Comparison of ENCODE assay signal across 1 cellular context in the genomic region with DNA sequence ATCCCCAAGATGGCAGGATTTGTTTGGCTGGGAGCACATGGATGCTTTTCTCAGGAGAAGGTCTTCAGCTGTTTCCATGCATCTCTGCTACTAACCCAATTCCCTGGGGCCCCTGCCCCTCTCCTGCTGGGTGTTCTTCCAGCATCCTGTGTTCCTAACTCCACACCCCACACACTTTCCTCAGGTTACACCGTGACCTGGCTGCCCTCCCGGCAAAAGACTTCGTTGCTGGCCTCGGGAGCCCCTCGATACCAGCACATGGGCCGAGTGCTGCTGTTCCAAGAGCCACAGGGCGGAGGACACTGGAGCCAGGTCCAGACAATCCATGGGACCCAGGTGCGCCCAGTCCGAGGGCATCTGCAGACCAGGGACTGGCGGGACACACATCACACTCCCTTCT.
TF ChIP-seq lines count a peak whose summit lies in the region.

No MANE protein-coding gene starts in this region.

TF ChIP-seq in GM23338, 12 proteins besides CTCF, POLR2A, EP300 and RAD21:
- TF ChIP-seq, protein P1, sequence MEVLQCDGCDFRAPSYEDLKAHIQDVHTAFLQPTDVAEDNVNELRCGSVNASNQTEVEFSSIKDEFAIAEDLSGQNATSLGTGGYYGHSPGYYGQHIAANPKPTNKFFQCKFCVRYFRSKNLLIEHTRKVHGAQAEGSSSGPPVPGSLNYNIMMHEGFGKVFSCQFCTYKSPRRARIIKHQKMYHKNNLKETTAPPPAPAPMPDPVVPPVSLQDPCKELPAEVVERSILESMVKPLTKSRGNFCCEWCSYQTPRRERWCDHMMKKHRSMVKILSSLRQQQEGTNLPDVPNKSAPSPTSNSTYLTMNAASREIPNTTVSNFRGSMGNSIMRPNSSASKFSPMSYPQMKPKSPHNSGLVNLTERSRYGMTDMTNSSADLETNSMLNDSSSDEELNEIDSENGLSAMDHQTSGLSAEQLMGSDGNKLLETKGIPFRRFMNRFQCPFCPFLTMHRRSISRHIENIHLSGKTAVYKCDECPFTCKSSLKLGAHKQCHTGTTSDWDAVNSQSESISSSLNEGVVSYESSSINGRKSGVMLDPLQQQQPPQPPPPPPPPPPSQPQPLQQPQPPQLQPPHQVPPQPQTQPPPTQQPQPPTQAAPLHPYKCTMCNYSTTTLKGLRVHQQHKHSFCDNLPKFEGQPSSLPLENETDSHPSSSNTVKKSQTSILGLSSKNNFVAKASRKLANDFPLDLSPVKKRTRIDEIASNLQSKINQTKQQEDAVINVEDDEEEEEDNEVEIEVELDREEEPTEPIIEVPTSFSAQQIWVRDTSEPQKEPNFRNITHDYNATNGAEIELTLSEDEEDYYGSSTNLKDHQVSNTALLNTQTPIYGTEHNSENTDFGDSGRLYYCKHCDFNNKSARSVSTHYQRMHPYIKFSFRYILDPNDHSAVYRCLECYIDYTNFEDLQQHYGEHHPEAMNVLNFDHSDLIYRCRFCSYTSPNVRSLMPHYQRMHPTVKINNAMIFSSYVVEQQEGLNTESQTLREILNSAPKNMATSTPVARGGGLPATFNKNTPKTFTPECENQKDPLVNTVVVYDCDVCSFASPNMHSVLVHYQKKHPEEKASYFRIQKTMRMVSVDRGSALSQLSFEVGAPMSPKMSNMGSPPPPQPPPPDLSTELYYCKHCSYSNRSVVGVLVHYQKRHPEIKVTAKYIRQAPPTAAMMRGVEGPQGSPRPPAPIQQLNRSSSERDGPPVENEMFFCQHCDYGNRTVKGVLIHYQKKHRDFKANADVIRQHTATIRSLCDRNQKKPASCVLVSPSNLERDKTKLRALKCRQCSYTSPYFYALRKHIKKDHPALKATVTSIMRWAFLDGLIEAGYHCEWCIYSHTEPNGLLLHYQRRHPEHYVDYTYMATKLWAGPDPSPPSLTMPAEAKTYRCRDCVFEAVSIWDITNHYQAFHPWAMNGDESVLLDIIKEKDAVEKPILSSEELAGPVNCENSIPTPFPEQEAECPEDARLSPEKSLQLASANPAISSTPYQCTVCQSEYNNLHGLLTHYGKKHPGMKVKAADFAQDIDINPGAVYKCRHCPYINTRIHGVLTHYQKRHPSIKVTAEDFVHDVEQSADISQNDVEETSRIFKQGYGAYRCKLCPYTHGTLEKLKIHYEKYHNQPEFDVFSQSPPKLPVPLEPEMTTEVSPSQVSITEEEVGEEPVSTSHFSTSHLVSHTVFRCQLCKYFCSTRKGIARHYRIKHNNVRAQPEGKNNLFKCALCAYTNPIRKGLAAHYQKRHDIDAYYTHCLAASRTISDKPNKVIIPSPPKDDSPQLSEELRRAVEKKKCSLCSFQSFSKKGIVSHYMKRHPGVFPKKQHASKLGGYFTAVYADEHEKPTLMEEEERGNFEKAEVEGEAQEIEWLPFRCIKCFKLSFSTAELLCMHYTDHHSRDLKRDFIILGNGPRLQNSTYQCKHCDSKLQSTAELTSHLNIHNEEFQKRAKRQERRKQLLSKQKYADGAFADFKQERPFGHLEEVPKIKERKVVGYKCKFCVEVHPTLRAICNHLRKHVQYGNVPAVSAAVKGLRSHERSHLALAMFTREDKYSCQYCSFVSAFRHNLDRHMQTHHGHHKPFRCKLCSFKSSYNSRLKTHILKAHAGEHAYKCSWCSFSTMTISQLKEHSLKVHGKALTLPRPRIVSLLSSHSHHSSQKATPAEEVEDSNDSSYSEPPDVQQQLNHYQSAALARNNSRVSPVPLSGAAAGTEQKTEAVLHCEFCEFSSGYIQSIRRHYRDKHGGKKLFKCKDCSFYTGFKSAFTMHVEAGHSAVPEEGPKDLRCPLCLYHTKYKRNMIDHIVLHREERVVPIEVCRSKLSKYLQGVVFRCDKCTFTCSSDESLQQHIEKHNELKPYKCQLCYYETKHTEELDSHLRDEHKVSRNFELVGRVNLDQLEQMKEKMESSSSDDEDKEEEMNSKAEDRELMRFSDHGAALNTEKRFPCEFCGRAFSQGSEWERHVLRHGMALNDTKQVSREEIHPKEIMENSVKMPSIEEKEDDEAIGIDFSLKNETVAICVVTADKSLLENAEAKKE (CRISPR knock-in tag; IDR thresholded peaks at IDR 0.05): no peak
- no peak for TF ChIP-seq JUNB (IDR thresholded peaks at IDR 0.05; ENCODE audit: unreplicated experiment)
- TF ChIP-seq ZNF114 (CRISPR knock-in tag; IDR thresholded peaks at IDR 0.05): no peak
- TF ChIP-seq CREB1 (CRISPR knock-in tag; IDR thresholded peaks at IDR 0.05; ENCODE audit: low read depth): no peak
- no peak for TF ChIP-seq ZNF331 (CRISPR knock-in tag; IDR thresholded peaks at IDR 0.05; ENCODE audit: low read depth)
- no peak for TF ChIP-seq STAT1 (IDR thresholded peaks at IDR 0.05; ENCODE audit: unreplicated experiment)
- TF ChIP-seq, protein P2, sequence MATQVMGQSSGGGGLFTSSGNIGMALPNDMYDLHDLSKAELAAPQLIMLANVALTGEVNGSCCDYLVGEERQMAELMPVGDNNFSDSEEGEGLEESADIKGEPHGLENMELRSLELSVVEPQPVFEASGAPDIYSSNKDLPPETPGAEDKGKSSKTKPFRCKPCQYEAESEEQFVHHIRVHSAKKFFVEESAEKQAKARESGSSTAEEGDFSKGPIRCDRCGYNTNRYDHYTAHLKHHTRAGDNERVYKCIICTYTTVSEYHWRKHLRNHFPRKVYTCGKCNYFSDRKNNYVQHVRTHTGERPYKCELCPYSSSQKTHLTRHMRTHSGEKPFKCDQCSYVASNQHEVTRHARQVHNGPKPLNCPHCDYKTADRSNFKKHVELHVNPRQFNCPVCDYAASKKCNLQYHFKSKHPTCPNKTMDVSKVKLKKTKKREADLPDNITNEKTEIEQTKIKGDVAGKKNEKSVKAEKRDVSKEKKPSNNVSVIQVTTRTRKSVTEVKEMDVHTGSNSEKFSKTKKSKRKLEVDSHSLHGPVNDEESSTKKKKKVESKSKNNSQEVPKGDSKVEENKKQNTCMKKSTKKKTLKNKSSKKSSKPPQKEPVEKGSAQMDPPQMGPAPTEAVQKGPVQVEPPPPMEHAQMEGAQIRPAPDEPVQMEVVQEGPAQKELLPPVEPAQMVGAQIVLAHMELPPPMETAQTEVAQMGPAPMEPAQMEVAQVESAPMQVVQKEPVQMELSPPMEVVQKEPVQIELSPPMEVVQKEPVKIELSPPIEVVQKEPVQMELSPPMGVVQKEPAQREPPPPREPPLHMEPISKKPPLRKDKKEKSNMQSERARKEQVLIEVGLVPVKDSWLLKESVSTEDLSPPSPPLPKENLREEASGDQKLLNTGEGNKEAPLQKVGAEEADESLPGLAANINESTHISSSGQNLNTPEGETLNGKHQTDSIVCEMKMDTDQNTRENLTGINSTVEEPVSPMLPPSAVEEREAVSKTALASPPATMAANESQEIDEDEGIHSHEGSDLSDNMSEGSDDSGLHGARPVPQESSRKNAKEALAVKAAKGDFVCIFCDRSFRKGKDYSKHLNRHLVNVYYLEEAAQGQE (IDR thresholded peaks at IDR 0.05; ENCODE audit: unreplicated experiment): no peak
- no peak for TF ChIP-seq NANOG (IDR thresholded peaks at IDR 0.05; ENCODE audit: borderline replicate concordance)
- TF ChIP-seq EZH2 (IDR thresholded peaks at IDR 0.05; ENCODE audit: low read depth, unreplicated experiment): no peak
- TF ChIP-seq POLR2AphosphoS5 (IDR thresholded peaks at IDR 0.05; ENCODE audit: low read depth): no peak
- TF ChIP-seq, protein P3, sequence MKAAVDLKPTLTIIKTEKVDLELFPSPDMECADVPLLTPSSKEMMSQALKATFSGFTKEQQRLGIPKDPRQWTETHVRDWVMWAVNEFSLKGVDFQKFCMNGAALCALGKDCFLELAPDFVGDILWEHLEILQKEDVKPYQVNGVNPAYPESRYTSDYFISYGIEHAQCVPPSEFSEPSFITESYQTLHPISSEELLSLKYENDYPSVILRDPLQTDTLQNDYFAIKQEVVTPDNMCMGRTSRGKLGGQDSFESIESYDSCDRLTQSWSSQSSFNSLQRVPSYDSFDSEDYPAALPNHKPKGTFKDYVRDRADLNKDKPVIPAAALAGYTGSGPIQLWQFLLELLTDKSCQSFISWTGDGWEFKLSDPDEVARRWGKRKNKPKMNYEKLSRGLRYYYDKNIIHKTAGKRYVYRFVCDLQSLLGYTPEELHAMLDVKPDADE (IDR thresholded peaks at IDR 0.05): no peak
- no peak for TF ChIP-seq EZH2phosphoT487 (IDR thresholded peaks at IDR 0.05; ENCODE audit: unreplicated experiment)
